Comparison of ENCODE assay signal across 1 cellular context in the genomic region with DNA sequence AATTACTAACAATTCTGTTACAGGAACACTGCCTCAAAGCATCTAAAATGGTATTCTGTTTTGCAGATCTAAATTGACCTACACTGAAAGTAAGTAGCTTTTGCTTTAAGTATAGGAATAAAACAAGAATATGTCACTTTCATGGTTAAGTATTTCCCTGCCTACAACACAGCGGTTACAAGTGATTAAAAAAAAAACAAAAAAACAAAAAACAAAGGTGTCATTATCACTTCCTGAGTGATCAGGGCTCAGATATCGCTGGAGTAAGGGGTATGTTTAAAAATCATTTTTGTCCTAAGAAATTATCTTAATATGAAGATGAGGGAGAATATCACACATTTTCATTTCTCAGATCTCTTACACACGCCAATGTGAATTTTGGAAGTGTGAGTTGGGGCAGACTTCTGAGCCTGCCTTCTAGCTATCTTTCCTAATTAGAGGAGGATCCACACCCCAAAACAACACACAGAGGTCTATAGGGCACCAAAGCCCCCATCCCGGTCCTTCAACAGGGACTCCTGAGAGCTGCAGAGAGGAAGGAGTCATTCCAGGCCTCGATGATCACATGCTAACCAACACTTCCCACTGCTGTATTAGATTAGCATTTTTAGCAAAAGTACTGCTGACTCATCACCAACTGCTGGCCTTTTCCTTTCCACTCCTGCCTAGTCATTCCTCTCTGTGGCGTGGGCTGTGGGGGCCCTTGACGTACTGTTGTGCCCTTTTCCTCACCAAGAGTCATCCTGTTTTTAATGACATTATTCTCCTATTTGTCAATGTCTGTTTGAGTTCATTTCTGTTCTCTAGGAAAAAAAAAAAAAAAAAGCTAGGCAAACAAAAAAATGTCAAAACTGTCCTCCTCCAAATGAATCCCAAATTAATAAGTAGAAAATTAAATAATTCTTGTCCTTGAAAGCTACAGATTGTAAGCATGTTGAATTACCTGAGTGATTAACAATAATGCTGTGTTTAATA.
TF ChIP-seq lines count a peak whose summit lies in the region.

No MANE protein-coding gene starts in this region.

TF ChIP-seq in K562, 482 proteins besides CTCF, POLR2A, EP300 and RAD21 (continued from another document and continues in another):
- TF ChIP-seq, protein P1, sequence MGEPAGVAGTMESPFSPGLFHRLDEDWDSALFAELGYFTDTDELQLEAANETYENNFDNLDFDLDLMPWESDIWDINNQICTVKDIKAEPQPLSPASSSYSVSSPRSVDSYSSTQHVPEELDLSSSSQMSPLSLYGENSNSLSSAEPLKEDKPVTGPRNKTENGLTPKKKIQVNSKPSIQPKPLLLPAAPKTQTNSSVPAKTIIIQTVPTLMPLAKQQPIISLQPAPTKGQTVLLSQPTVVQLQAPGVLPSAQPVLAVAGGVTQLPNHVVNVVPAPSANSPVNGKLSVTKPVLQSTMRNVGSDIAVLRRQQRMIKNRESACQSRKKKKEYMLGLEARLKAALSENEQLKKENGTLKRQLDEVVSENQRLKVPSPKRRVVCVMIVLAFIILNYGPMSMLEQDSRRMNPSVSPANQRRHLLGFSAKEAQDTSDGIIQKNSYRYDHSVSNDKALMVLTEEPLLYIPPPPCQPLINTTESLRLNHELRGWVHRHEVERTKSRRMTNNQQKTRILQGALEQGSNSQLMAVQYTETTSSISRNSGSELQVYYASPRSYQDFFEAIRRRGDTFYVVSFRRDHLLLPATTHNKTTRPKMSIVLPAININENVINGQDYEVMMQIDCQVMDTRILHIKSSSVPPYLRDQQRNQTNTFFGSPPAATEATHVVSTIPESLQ (CRISPR knock-in tag; IDR thresholded peaks at IDR 0.05): no peak
- TF ChIP-seq ELF1 (tag; IDR thresholded peaks at IDR 0.05): no peak
- no peak for TF ChIP-seq ZNF23 (CRISPR knock-in tag; IDR thresholded peaks at IDR 0.05)
- no peak for TF ChIP-seq SRSF3 (IDR thresholded peaks at IDR 0.05; ENCODE audit: insufficient read depth, low read length)
- TF ChIP-seq FOXM1 (IDR thresholded peaks at IDR 0.05; ENCODE audit: low read depth): peak; percentile 55; the same call in 1 of the 2 replicates
- TF ChIP-seq FOXM1 (CRISPR knock-in tag; IDR thresholded peaks at IDR 0.05; ENCODE audit: low read depth): no peak
- TF ChIP-seq PRMT5 (CRISPR knock-in tag; IDR thresholded peaks at IDR 0.05): no peak
- TF ChIP-seq CHD2 (IDR thresholded peaks at IDR 0.05; ENCODE audit: low read depth, low read length): no peak
- TF ChIP-seq ZBED1 (IDR thresholded peaks at IDR 0.05): no peak
- TF ChIP-seq, protein P2, sequence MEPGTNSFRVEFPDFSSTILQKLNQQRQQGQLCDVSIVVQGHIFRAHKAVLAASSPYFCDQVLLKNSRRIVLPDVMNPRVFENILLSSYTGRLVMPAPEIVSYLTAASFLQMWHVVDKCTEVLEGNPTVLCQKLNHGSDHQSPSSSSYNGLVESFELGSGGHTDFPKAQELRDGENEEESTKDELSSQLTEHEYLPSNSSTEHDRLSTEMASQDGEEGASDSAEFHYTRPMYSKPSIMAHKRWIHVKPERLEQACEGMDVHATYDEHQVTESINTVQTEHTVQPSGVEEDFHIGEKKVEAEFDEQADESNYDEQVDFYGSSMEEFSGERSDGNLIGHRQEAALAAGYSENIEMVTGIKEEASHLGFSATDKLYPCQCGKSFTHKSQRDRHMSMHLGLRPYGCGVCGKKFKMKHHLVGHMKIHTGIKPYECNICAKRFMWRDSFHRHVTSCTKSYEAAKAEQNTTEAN (CRISPR knock-in tag; IDR thresholded peaks at IDR 0.05): no peak
- no peak for TF ChIP-seq ELF2 (CRISPR knock-in tag; IDR thresholded peaks at IDR 0.05)
- TF ChIP-seq FOS (IDR thresholded peaks at IDR 0.05; ENCODE audit: extremely low read depth, insufficient read length): no peak
- TF ChIP-seq, protein P3, sequence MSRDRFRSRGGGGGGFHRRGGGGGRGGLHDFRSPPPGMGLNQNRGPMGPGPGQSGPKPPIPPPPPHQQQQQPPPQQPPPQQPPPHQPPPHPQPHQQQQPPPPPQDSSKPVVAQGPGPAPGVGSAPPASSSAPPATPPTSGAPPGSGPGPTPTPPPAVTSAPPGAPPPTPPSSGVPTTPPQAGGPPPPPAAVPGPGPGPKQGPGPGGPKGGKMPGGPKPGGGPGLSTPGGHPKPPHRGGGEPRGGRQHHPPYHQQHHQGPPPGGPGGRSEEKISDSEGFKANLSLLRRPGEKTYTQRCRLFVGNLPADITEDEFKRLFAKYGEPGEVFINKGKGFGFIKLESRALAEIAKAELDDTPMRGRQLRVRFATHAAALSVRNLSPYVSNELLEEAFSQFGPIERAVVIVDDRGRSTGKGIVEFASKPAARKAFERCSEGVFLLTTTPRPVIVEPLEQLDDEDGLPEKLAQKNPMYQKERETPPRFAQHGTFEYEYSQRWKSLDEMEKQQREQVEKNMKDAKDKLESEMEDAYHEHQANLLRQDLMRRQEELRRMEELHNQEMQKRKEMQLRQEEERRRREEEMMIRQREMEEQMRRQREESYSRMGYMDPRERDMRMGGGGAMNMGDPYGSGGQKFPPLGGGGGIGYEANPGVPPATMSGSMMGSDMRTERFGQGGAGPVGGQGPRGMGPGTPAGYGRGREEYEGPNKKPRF (IDR thresholded peaks at IDR 0.05; ENCODE audit: low read depth, low read length): no peak
- no peak for TF ChIP-seq SP1 (CRISPR knock-in tag; IDR thresholded peaks at IDR 0.05)
- TF ChIP-seq, protein P4, sequence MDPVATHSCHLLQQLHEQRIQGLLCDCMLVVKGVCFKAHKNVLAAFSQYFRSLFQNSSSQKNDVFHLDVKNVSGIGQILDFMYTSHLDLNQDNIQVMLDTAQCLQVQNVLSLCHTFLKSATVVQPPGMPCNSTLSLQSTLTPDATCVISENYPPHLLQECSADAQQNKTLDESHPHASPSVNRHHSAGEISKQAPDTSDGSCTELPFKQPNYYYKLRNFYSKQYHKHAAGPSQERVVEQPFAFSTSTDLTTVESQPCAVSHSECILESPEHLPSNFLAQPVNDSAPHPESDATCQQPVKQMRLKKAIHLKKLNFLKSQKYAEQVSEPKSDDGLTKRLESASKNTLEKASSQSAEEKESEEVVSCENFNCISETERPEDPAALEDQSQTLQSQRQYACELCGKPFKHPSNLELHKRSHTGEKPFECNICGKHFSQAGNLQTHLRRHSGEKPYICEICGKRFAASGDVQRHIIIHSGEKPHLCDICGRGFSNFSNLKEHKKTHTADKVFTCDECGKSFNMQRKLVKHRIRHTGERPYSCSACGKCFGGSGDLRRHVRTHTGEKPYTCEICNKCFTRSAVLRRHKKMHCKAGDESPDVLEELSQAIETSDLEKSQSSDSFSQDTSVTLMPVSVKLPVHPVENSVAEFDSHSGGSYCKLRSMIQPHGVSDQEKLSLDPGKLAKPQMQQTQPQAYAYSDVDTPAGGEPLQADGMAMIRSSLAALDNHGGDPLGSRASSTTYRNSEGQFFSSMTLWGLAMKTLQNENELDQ (CRISPR knock-in tag; IDR thresholded peaks at IDR 0.05; ENCODE audit: borderline replicate concordance): no peak
- no peak for TF ChIP-seq ERF (CRISPR knock-in tag; IDR thresholded peaks at IDR 0.05)
- peak; percentile 54 for TF ChIP-seq MYC (IDR thresholded peaks at IDR 0.05; ENCODE audit: low read depth, low read length)
- no peak for TF ChIP-seq MYC (CRISPR knock-in tag; IDR thresholded peaks at IDR 0.05; ENCODE audit: borderline replicate concordance, low read depth)
- no peak for TF ChIP-seq TAF15 (IDR thresholded peaks at IDR 0.05; ENCODE audit: low read depth, low read length)
- peak; percentile 33; the same call in 1 of the 2 replicates for TF ChIP-seq SMAD3 (CRISPR knock-in tag; conservative IDR thresholded peaks at IDR 0.05)
- no peak for TF ChIP-seq CSDE1 (IDR thresholded peaks at IDR 0.05)
- TF ChIP-seq POLR2AphosphoS2 (IDR thresholded peaks at IDR 0.05; ENCODE audit: low read length): no peak
- TF ChIP-seq FOSL1 (tag; conservative IDR thresholded peaks at IDR 0.05): peak; percentile 94
- TF ChIP-seq NFIC (IDR thresholded peaks at IDR 0.05): peak; percentile 31; the same call in 1 of the 2 replicates
- TF ChIP-seq ZNF134 (CRISPR knock-in tag; conservative IDR thresholded peaks at IDR 0.05): no peak; the same call in 1 of the 2 replicates
- TF ChIP-seq CHCHD3 (CRISPR knock-in tag; IDR thresholded peaks at IDR 0.05): no peak
- TF ChIP-seq ZNF197 (CRISPR knock-in tag; IDR thresholded peaks at IDR 0.05; ENCODE audit: low read depth): peak; percentile 75; the same call in 1 of the 2 replicates
- TF ChIP-seq ZFP30 (CRISPR knock-in tag; IDR thresholded peaks at IDR 0.05; ENCODE audit: borderline replicate concordance): no peak
- peak in 1 of 2 experiments; percentile 28; a peak in 1 of 4 replicates for TF ChIP-seq ARNT (IDR thresholded peaks at IDR 0.05)
- TF ChIP-seq ZNF57 (CRISPR knock-in tag; IDR thresholded peaks at IDR 0.05): no peak
- TF ChIP-seq RBM17 (IDR thresholded peaks at IDR 0.05; ENCODE audit: borderline replicate concordance, low read depth, low read length): no peak
- no peak for TF ChIP-seq XRCC4 (IDR thresholded peaks at IDR 0.05; ENCODE audit: extremely low read depth, insufficient read depth, insufficient read length)
- TF ChIP-seq MAFK (IDR thresholded peaks at IDR 0.05; ENCODE audit: low read length): peak; percentile 99
- no peak for TF ChIP-seq ZC3H8 (IDR thresholded peaks at IDR 0.05)
- no peak for TF ChIP-seq PHB (CRISPR knock-in tag; IDR thresholded peaks at IDR 0.05)
- peak; percentile 52 for TF ChIP-seq TAF1 (IDR thresholded peaks at IDR 0.05; ENCODE audit: control insufficient read depth, extremely low read depth, insufficient read depth, low read length, severe bottlenecking)
- TF ChIP-seq ZNF24 (IDR thresholded peaks at IDR 0.05): no peak
- no peak for TF ChIP-seq MCM7 (IDR thresholded peaks at IDR 0.05)
- TF ChIP-seq HDAC2 (IDR thresholded peaks at IDR 0.05): peak; percentile 60; the same call in 1 of the 2 replicates
- TF ChIP-seq, protein P5, sequence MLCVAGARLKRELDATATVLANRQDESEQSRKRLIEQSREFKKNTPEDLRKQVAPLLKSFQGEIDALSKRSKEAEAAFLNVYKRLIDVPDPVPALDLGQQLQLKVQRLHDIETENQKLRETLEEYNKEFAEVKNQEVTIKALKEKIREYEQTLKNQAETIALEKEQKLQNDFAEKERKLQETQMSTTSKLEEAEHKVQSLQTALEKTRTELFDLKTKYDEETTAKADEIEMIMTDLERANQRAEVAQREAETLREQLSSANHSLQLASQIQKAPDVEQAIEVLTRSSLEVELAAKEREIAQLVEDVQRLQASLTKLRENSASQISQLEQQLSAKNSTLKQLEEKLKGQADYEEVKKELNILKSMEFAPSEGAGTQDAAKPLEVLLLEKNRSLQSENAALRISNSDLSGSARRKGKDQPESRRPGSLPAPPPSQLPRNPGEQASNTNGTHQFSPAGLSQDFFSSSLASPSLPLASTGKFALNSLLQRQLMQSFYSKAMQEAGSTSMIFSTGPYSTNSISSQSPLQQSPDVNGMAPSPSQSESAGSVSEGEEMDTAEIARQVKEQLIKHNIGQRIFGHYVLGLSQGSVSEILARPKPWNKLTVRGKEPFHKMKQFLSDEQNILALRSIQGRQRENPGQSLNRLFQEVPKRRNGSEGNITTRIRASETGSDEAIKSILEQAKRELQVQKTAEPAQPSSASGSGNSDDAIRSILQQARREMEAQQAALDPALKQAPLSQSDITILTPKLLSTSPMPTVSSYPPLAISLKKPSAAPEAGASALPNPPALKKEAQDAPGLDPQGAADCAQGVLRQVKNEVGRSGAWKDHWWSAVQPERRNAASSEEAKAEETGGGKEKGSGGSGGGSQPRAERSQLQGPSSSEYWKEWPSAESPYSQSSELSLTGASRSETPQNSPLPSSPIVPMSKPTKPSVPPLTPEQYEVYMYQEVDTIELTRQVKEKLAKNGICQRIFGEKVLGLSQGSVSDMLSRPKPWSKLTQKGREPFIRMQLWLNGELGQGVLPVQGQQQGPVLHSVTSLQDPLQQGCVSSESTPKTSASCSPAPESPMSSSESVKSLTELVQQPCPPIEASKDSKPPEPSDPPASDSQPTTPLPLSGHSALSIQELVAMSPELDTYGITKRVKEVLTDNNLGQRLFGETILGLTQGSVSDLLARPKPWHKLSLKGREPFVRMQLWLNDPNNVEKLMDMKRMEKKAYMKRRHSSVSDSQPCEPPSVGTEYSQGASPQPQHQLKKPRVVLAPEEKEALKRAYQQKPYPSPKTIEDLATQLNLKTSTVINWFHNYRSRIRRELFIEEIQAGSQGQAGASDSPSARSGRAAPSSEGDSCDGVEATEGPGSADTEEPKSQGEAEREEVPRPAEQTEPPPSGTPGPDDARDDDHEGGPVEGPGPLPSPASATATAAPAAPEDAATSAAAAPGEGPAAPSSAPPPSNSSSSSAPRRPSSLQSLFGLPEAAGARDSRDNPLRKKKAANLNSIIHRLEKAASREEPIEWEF (CRISPR knock-in tag; IDR thresholded peaks at IDR 0.05): no peak; the same call in 1 of the 2 replicates
- peak; percentile 83; the same call in 1 of the 2 replicates for TF ChIP-seq DMBX1 (CRISPR knock-in tag; IDR thresholded peaks at IDR 0.05; ENCODE audit: borderline replicate concordance)
- TF ChIP-seq, protein P6, sequence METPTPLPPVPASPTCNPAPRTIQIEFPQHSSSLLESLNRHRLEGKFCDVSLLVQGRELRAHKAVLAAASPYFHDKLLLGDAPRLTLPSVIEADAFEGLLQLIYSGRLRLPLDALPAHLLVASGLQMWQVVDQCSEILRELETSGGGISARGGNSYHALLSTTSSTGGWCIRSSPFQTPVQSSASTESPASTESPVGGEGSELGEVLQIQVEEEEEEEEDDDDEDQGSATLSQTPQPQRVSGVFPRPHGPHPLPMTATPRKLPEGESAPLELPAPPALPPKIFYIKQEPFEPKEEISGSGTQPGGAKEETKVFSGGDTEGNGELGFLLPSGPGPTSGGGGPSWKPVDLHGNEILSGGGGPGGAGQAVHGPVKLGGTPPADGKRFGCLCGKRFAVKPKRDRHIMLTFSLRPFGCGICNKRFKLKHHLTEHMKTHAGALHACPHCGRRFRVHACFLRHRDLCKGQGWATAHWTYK (CRISPR knock-in tag; IDR thresholded peaks at IDR 0.05): no peak; the same call in 1 of the 2 replicates
- TF ChIP-seq, protein P7, sequence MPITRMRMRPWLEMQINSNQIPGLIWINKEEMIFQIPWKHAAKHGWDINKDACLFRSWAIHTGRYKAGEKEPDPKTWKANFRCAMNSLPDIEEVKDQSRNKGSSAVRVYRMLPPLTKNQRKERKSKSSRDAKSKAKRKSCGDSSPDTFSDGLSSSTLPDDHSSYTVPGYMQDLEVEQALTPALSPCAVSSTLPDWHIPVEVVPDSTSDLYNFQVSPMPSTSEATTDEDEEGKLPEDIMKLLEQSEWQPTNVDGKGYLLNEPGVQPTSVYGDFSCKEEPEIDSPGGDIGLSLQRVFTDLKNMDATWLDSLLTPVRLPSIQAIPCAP (CRISPR knock-in tag; IDR thresholded peaks at IDR 0.05; ENCODE audit: borderline replicate concordance): no peak
- TF ChIP-seq, protein P8, sequence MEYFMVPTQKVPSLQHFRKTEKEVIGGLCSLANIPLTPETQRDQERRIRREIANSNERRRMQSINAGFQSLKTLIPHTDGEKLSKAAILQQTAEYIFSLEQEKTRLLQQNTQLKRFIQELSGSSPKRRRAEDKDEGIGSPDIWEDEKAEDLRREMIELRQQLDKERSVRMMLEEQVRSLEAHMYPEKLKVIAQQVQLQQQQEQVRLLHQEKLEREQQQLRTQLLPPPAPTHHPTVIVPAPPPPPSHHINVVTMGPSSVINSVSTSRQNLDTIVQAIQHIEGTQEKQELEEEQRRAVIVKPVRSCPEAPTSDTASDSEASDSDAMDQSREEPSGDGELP (CRISPR knock-in tag; IDR thresholded peaks at IDR 0.05; ENCODE audit: borderline replicate concordance): peak; percentile 45; the same call in 1 of the 2 replicates
- TF ChIP-seq BACH1 (tag; IDR thresholded peaks at IDR 0.05): peak; percentile 99
- peak in 1 of 2 experiments; percentile 76 for TF ChIP-seq NCOA2 (IDR thresholded peaks at IDR 0.05; ENCODE audit: partially characterized antibody in 2 of 2)
- TF ChIP-seq PHF20 (IDR thresholded peaks at IDR 0.05; ENCODE audit: partially characterized antibody): no peak
